In genomic region chr17:50950002-50950877, GRCh38 we compare ENCODE assay signal across 8 cellular contexts.
DNase-seq lines count a peak whose midpoint lies in the region; ATAC-seq and TF ChIP-seq lines count a peak whose summit lies in the region.

No MANE protein-coding gene starts in this region.

- H3K27me3 ChIP-seq in HUES6 (ENCODE audit: control insufficient read depth, insufficient read depth, low read length) = no peaks in the 10 kb centered on the region
- H3K27me3 ChIP-seq in Peyer's patch = no peaks in the 10 kb centered on the region
- H3K27me3 ChIP-seq in testis = no peaks in the 10 kb centered on the region

- H3K9me3 ChIP-seq in HUES6 (ENCODE audit: control insufficient read depth, insufficient read depth, low read depth, low read length) = no peaks in the 10 kb centered on the region
- H3K9me3 ChIP-seq in Peyer's patch = no peaks in the 10 kb centered on the region
- H3K9me3 ChIP-seq in testis = no peaks in the 10 kb centered on the region

- peaks cover 60% of the 10 kb centered on the region for H3K4me1 ChIP-seq in HUES6 (ENCODE audit: control insufficient read depth, insufficient read depth, low read length)
- H3K4me1 ChIP-seq in Peyer's patch = peaks cover 9 to 57% (median 15%) of the 10 kb centered on the region in 4 donors
- peaks cover 32% of the 10 kb centered on the region for H3K4me1 ChIP-seq in testis

- H3K4me3 Mint-ChIP-seq in nephron = peak overlapping the region in 2 of 3 experiments; percentile 33 to 50

- peak overlapping the region; percentile 36 to 49 (median 44) for H3K27ac Mint-ChIP-seq in nephron

- H3K36me3 ChIP-seq in HUES6 (ENCODE audit: control insufficient read depth, insufficient read depth, low read length) (no peaks in the 10 kb centered on the region), Peyer's patch (no peaks in the 10 kb centered on the region), testis (ENCODE audit: low read depth, missing control alignments) (no peaks in the 10 kb centered on the region)

- TF ChIP-seq POLR2A in Peyer's patch (IDR thresholded peaks at IDR 0.05) (peak; percentile 71 to 81), testis (IDR thresholded peaks at IDR 0.05) (no peak)

- DNase-seq in G401 (ENCODE audit: low spot score) = peak; percentile 72
- DNase-seq in Peyer's patch = peak; percentile 50 to 87 (median 87)
- DNase-seq in activated T-helper 9 cell treated with anti-CD3 and anti-CD28 coated beads, Interleukin-2, amount 50 U/mL, for 16 hours (ENCODE audit: low read depth) = peak; percentile 26
- DNase-seq in fibroblast of pulmonary artery (ENCODE audit: low read depth) = peak; percentile 76
- peak; percentile 79 for DNase-seq in testis

- no peaks in the 10 kb centered on the region for H3K36me3 Mint-ChIP-seq in nephron (ENCODE audit: low read depth)

- 29 to 35% methylated on average over 10 to 25 of the region's 25 CpGs for WGBS in testis, 2 donors

- no peak overlapping the region for H3K27ac ChIP-seq in HUES6 (ENCODE audit: low read depth, low read length)
- H3K27ac ChIP-seq in Peyer's patch = peak overlapping the region; percentile 60 to 95 (median 90)
- H3K27ac ChIP-seq in testis = peak overlapping the region; percentile 76 to 85

- in situ Hi-C loops in G401 (cut with HindIII; ENCODE audit: low sequenced_read_pairs) = no loop called here

- H3K4me3 ChIP-seq in HUES6 (ENCODE audit: low read depth, low read length) (no peak overlapping the region), Peyer's patch (peak overlapping the region in 2 of 4 donors; percentile 23 to 26), fibroblast of pulmonary artery (replicated peaks; ENCODE audit: low read depth, low read length) (no peak overlapping the region), testis (no peak overlapping the region)

- ATAC-seq in HG03378 (IDR thresholded peaks at IDR 0.05; ENCODE audit: unreplicated experiment) = no peak

- peaks cover 6% of the 10 kb centered on the region for H3K27me3 Mint-ChIP-seq in nephron (ENCODE audit: low read depth)

- H3K9ac ChIP-seq in HUES6 (ENCODE audit: low read length) = peak overlapping the region; percentile 15

- H3K9me3 Mint-ChIP-seq in nephron = no peaks in the 10 kb centered on the region

- peaks cover 74% of the 10 kb centered on the region for H3K4me1 Mint-ChIP-seq in nephron

- TF ChIP-seq CTCF in Peyer's patch (IDR thresholded peaks at IDR 0.05) = peak; percentile 30 to 94 (median 66)
- peak; percentile 67 for TF ChIP-seq CTCF in fibroblast of pulmonary artery (IDR thresholded peaks at IDR 0.05; ENCODE audit: low read length, missing control alignments)
- peak; percentile 51 to 70 (median 65) for TF ChIP-seq CTCF in nephron (IDR thresholded peaks at IDR 0.05; ENCODE audit: unreplicated experiment in 3 of 3)
- TF ChIP-seq CTCF in testis (IDR thresholded peaks at IDR 0.05) = peak; percentile 65 to 71 (median 66)

- intact Hi-C loops in testis (cut with DNase I; ENCODE audit: low total_unique reads) = loop anchor here (5.0 kb wide), 1 partner anchor 83 kb away; the partner anchor contains the start of gene TOB1

Comparison
In these comparisons a context has a peak if more than half of its experiments do, and no peak if none do; other contexts are left out.
1. DNase-seq: peak in every context shown above with its lines; median percentile 87 in Peyer's patch; 79 in testis; 76 in fibroblast of pulmonary artery; 72 in G401; 26 in activated T-helper 9 cell treated with anti-CD3 and anti-CD28 coated beads, Interleukin-2, amount 50 U/mL, for 16 hours.